In genomic region chr9:14221119-14221518, GRCh38 we compare ENCODE assay signal across 20 cellular contexts.
DNase-seq lines count a peak whose midpoint lies in the region; ATAC-seq and TF ChIP-seq lines count a peak whose summit lies in the region.
"Had no signal": no experiment of that assay in that cellular context is flagged by ENCODE, and none has a peak within 500 bp of the region (broad histone marks: within the 10 kb centered on the region; RNA-seq: fewer than 3 reads in every experiment).

No MANE protein-coding gene starts in this region.

- H2BK5ac ChIP-seq in mesendoderm (ENCODE audit: low read length) = no peak overlapping the region

- H3K27me3 Mint-ChIP-seq in MCF 10A (ENCODE audit: insufficient read depth, unreplicated experiment) (no peaks in the 10 kb centered on the region), neural progenitor cell (ENCODE audit: insufficient read depth, low read depth) (peaks cover 3% of the 10 kb centered on the region)
- H3K27me3 Mint-ChIP-seq: dendritic cell treated with granulocyte-macrophage colony-stimulating factor and Interleukin-4, amounts not matched to agents 40 ng/mL and 50 ng/mL, for 4 days had no signal

- no peaks in the 10 kb centered on the region for H3K27me3 ChIP-seq in Panc1 (ENCODE audit: control insufficient read depth, insufficient read depth, low read length)
- no peaks in the 10 kb centered on the region for H3K27me3 ChIP-seq in mesendoderm (ENCODE audit: insufficient read depth, low read length, poor library complexity)
- H3K27me3 ChIP-seq in thyroid gland = no peaks in the 10 kb centered on the region
- H3K27me3 ChIP-seq in neural progenitor cell = no peaks in the 10 kb centered on the region
- H3K27me3 ChIP-seq: BE2C had no signal

- H3K4me3 Mint-ChIP-seq in MCF 10A (ENCODE audit: unreplicated experiment) (peak overlapping the region; percentile 41), neural progenitor cell (no peak overlapping the region)
- H3K4me3 Mint-ChIP-seq: dendritic cell treated with granulocyte-macrophage colony-stimulating factor and Interleukin-4, amounts not matched to agents 40 ng/mL and 50 ng/mL, for 4 days; GM23338; neural crest cell had no signal

- H4K5ac ChIP-seq in mesendoderm (ENCODE audit: low read length) = no peak overlapping the region

- H3K4me3 ChIP-seq in Panc1 (ENCODE audit: low read depth in 2 of 2, low read length in 2 of 2) = no peak overlapping the region
- H3K4me3 ChIP-seq in mesendoderm (ENCODE audit: low read length) = no peak overlapping the region
- no peak overlapping the region for H3K4me3 ChIP-seq in thyroid gland (replicated peaks in 1 of 3)
- H3K4me3 ChIP-seq in neural progenitor cell = no peak overlapping the region
- H3K4me3 ChIP-seq: GM23338 had no signal

- H3K9ac ChIP-seq in mesendoderm (ENCODE audit: low read length) (no peak overlapping the region), neural progenitor cell (no peak overlapping the region)

- BruUV-seq in Panc1 (replicated peaks; lab: Mats Ljungman, UMichigan) = no TSS peak
- BruUV-seq in MCF 10A (replicated peaks; lab: Mats Ljungman, UMichigan) = no TSS peak

- in situ Hi-C loops in Panc1 (cut with HindIII; ENCODE audit: low pct_unique_long_range_greater_than_20kb, low sequenced_read_pairs) = no loop called here

- H2AFZ ChIP-seq in neural progenitor cell (replicated peaks) = no peak overlapping the region
- H2AFZ ChIP-seq: GM23338 had no signal

- POLR2A ChIA-PET in Panc1 (lab: Charles Lee) = no interaction called here
- POLR2A ChIA-PET in MCF 10A (lab: Yijun Ruan, JAX) = interaction anchor here (0.6 to 3.8 kb wide), 14 partner anchors 8 to 179 kb away, joined by 3 to 56 read pairs (median 4); no protein-coding TSS in a partner anchor

- no peak overlapping the region for H2BK120ac ChIP-seq in mesendoderm (ENCODE audit: low read depth, low read length)

- no peak overlapping the region for H2BK15ac ChIP-seq in mesendoderm (replicated peaks; ENCODE audit: low read depth)

- H3K27ac Mint-ChIP-seq in MCF 10A (ENCODE audit: low read depth, unreplicated experiment) = peak overlapping the region; percentile 83
- no peak overlapping the region for H3K27ac Mint-ChIP-seq in neural progenitor cell
- H3K27ac Mint-ChIP-seq: dendritic cell treated with granulocyte-macrophage colony-stimulating factor and Interleukin-4, amounts not matched to agents 40 ng/mL and 50 ng/mL, for 4 days had no signal

- H3K18ac ChIP-seq in mesendoderm (ENCODE audit: low read length) = no peak overlapping the region

- H3K56ac ChIP-seq in mesendoderm (ENCODE audit: low read length) = peak overlapping the region; percentile 40

- H3K4me1 ChIP-seq in Panc1 (ENCODE audit: control insufficient read depth, insufficient read depth, low read length) (peaks cover 30% of the 10 kb centered on the region), mesendoderm (ENCODE audit: control insufficient read depth, low read depth, low read length) (peaks cover 9% of the 10 kb centered on the region), thyroid gland (peaks cover 39 to 42% of the 10 kb centered on the region in 2 donors), neural progenitor cell (no peaks in the 10 kb centered on the region)

- CTCF ChIA-PET in Panc1 (lab: Charles Lee) (no interaction called here), MCF 10A (lab: Yijun Ruan, JAX) (interaction anchor here (0.6 to 0.7 kb wide), 3 partner anchors 9 to 493 kb away, joined by 3 read pairs; no protein-coding TSS in a partner anchor)

- no peaks in the 10 kb centered on the region for H3K9me3 Mint-ChIP-seq in MCF 10A (ENCODE audit: unreplicated experiment)
- H3K9me3 Mint-ChIP-seq in neural progenitor cell = no peaks in the 10 kb centered on the region
- H3K9me3 Mint-ChIP-seq: GM23338, neural crest cell had no signal

- DNase-seq in Panc1 (ENCODE audit: low read depth, low spot score) = no peak
- DNase-seq in MCF 10A (ENCODE audit: unreplicated experiment) = no peak
- no peak for DNase-seq in mesendoderm
- no peak for DNase-seq in thyroid gland
- DNase-seq in stimulated activated CD4-positive, alpha-beta T cell treated with anti-CD3 and anti-CD28 coated beads, Interleukin-1b, Interleukin-23, amount 100 ng/mL, for 48 hours = no peak
- DNase-seq in left lobe of liver (ENCODE audit: low spot score) = no peak
- no peak for DNase-seq in neural progenitor cell (ENCODE audit: low spot score)
- DNase-seq: activated CD4-positive, alpha-beta T cell treated with anti-CD3 and anti-CD28 coated beads for 48 hours; activated CD8-positive, alpha-beta memory T cell treated with anti-CD3 and anti-CD28 coated beads, Interleukin-2, amount 50 U/mL, for 4 hours; BE2C; erythroblast; glutamatergic neuron; Karpas-422; NCI-H1105; NCI-H2171; OCI-M1; stimulated activated CD4-positive, alpha-beta T cell treated with anti-CD3 and anti-CD28 coated beads, Interleukin-4, amount 100 ng/mL, for 1 hour had no signal

- H3K36me3 ChIP-seq in Panc1 (ENCODE audit: control insufficient read depth, insufficient read depth, low read length) (no peaks in the 10 kb centered on the region), mesendoderm (ENCODE audit: control insufficient read depth, insufficient read depth, low read length) (no peaks in the 10 kb centered on the region), thyroid gland (no peaks in the 10 kb centered on the region), neural progenitor cell (no peaks in the 10 kb centered on the region)
- H3K36me3 ChIP-seq: BE2C had no signal

- H4K8ac ChIP-seq in mesendoderm (ENCODE audit: low read depth, low read length) = no peak overlapping the region

- TF ChIP-seq CTCF in Panc1 (IDR thresholded peaks at IDR 0.05) = no peak
- TF ChIP-seq CTCF in MCF 10A (IDR thresholded peaks at IDR 0.05; ENCODE audit: unreplicated experiment) = no peak
- TF ChIP-seq CTCF in thyroid gland (IDR thresholded peaks at IDR 0.05) = no peak
- no peak for TF ChIP-seq CTCF in neural progenitor cell (IDR thresholded peaks at IDR 0.05)

- no peak for TF ChIP-seq POLR2A in thyroid gland (IDR thresholded peaks at IDR 0.05)

- H3K4me1 Mint-ChIP-seq in MCF 10A (ENCODE audit: insufficient read depth, unreplicated experiment) (peaks cover 35% of the 10 kb centered on the region), neural progenitor cell (peaks cover 2% of the 10 kb centered on the region)
- H3K4me1 Mint-ChIP-seq: neural crest cell had no signal

- H3F3A ChIP-seq in neural progenitor cell (ENCODE audit: low read depth) = no peaks in the 10 kb centered on the region

- no peaks in the 10 kb centered on the region for H3K79me1 ChIP-seq in mesendoderm (ENCODE audit: low read length)

- H3K4me2 ChIP-seq in mesendoderm (ENCODE audit: low read length) (no peak overlapping the region), neural progenitor cell (no peak overlapping the region)
- H3K4me2 ChIP-seq: GM23338 had no signal

- H3K23ac ChIP-seq in mesendoderm (ENCODE audit: low read length) = no peak overlapping the region

- no peak overlapping the region for H2AK5ac ChIP-seq in mesendoderm (ENCODE audit: low read length)

- H3K36me3 Mint-ChIP-seq in MCF 10A (ENCODE audit: insufficient read depth, unreplicated experiment) (peaks cover 31% of the 10 kb centered on the region), neural progenitor cell (peaks cover 2% of the 10 kb centered on the region)

- ATAC-seq in Panc1 = no peak
- ATAC-seq in left lobe of liver = no peak
- ATAC-seq: GM23338 had no signal

- WGBS in mesendoderm (ENCODE audit: extremely low coverage, insufficient coverage, low lambda C conversion rate) = no CpG with 5 or more reads among the region's 4 CpGs
- WGBS in thyroid gland, 2 donors = 95 to 96% methylated on average over 4 of the region's 4 CpGs

- no peaks in the 10 kb centered on the region for H3K79me2 ChIP-seq in mesendoderm (ENCODE audit: control insufficient read depth, insufficient read depth, low read length)
- no peaks in the 10 kb centered on the region for H3K79me2 ChIP-seq in neural progenitor cell (ENCODE audit: low read depth)

- H3K4ac ChIP-seq in mesendoderm (ENCODE audit: low read depth, low read length) = no peak overlapping the region

- intact Hi-C loops in Panc1 (cut with micrococcal nuclease; ENCODE audit: unreplicated experiment) (no loop called here), MCF 10A (cut with micrococcal nuclease) (no loop called here), thyroid gland (cut with DNase I) (no loop called here)

- peak overlapping the region; percentile 71 for H3K27ac ChIP-seq in Panc1 (ENCODE audit: low read length)
- H3K27ac ChIP-seq in mesendoderm (ENCODE audit: low read depth, low read length) = no peak overlapping the region
- peak overlapping the region in 2 of 3 donors; percentile 48 to 54 for H3K27ac ChIP-seq in thyroid gland
- H3K27ac ChIP-seq in neural progenitor cell = no peak overlapping the region

- H4K20me1 ChIP-seq in neural progenitor cell (ENCODE audit: low read depth) = no peaks in the 10 kb centered on the region

- H3K9me3 ChIP-seq in Panc1 (ENCODE audit: control insufficient read depth, insufficient read depth, low read depth, low read length) = no peaks in the 10 kb centered on the region
- no peaks in the 10 kb centered on the region for H3K9me3 ChIP-seq in thyroid gland
- no peaks in the 10 kb centered on the region for H3K9me3 ChIP-seq in neural progenitor cell (ENCODE audit: low read depth)
- H3K9me3 ChIP-seq: BE2C had no signal

Comparison
In these comparisons a context has a peak if more than half of its experiments do, and no peak if none do; other contexts are left out.
1. H3K27ac ChIP-seq: peak in Panc1 (single experiment) and thyroid gland (2 of 3); none in mesendoderm (single experiment) and neural progenitor cell (single experiment).